ENCODE assay signal across 8 cellular contexts in genomic region chr14:104976198-104977007, GRCh38. TPM values are rescaled to one million over a fixed set of nuclear protein-coding genes. Genes with fewer than 3 reads are reported as not detected.
DNase-seq lines count a peak whose midpoint lies in the region; ATAC-seq, FAIRE-seq and TF ChIP-seq lines count a peak whose summit lies in the region.

No MANE protein-coding gene starts in this region.

- WGBS in HepG2 (ENCODE audit: low lambda C conversion rate) = 49% methylated on average over 10 of the region's 21 CpGs

- peak overlapping the region; percentile 52 for H3K4me2 ChIP-seq in HepG2 (ENCODE audit: low read depth, low read length)

- H3K4me1 ChIP-seq in HepG2 (ENCODE audit: insufficient read depth, low read length) = peaks cover 53% of the 10 kb centered on the region

- DNase-seq in NCI-H345 treated with DMSO at 0.1 percent for 48 hours (lab: John Stamatoyannopoulos, UW; ENCODE audit: unreplicated experiment) (peak; percentile 13), cerebellum (ENCODE audit: low spot score) (peak; percentile 41), HepG2 (ENCODE audit: low spot score) (peak; percentile 66)
- DNase-seq in activated CD4-positive, alpha-beta T cell treated with anti-CD3 and anti-CD28 coated beads for 48 hours = peak; percentile 92
- peak; percentile 75 to 85 (median 81) for DNase-seq in stimulated activated CD4-positive, alpha-beta T cell treated with anti-CD3 and anti-CD28 coated beads, TNF-alpha, amount 100 ng/mL, for 24 hours (ENCODE audit: low read depth in 3 of 3)

- TF ChIP-seq CTCF in C4-2B (conservative IDR thresholded peaks at IDR 0.05) = peak; percentile 97
- TF ChIP-seq CTCF in HepG2 (CRISPR knock-in tag; IDR thresholded peaks at IDR 0.05) = peak; percentile 97

- no peaks in the 10 kb centered on the region for H3K36me3 ChIP-seq in HepG2 (replicated peaks in 1 of 2; ENCODE audit: control insufficient read depth in 1 of 2, insufficient read depth in 2 of 2, low read length in 2 of 2)

- no peak for TF ChIP-seq POLR2A in HepG2 (IDR thresholded peaks at IDR 0.05; ENCODE audit: insufficient read depth in 1 of 2, low read depth in 2 of 2, low read length in 2 of 2)

- ATAC-seq in GM21723 (IDR thresholded peaks at IDR 0.05; ENCODE audit: unreplicated experiment) = peak; percentile 49
- peak; percentile 74 for ATAC-seq in HepG2
- ATAC-seq in HG02981 (IDR thresholded peaks at IDR 0.05; ENCODE audit: unreplicated experiment) = no peak

- H3K27me3 ChIP-seq in HepG2 (ENCODE audit: control insufficient read depth in 1 of 2, insufficient read depth in 2 of 2, low read length in 2 of 2) = peaks cover 12 to 82% of the 10 kb centered on the region in 2 experiments

- H3K4me3 ChIP-seq in HepG2 (replicated peaks in 1 of 3; ENCODE audit: insufficient read depth in 1 of 3, low read depth in 2 of 3, low read length in 3 of 3) = peak overlapping the region in 1 of 3 experiments; percentile 42; a peak in 1 of 6 replicates

- peak; percentile 66 for FAIRE-seq in HepG2 (lab: Jason Lieb, UNC)

- H3K27ac ChIP-seq in C4-2B (no peak overlapping the region), HepG2 (ENCODE audit: extremely low read length, insufficient read depth, low read length) (no peak overlapping the region)

- no peaks in the 10 kb centered on the region for H3K79me2 ChIP-seq in HepG2 (ENCODE audit: insufficient read depth, low read length)

- intact Hi-C loops in HepG2 (cut with micrococcal nuclease; ENCODE audit: unreplicated experiment) = loop anchor here (1.0 to 5.0 kb wide), 2 partner anchors 46 to 69 kb away; partner anchors contain the start of gene CDCA4

- in situ Hi-C loops in HepG2 (cut with HindIII; ENCODE audit: extremely low pct_ligation_motif_present, low pct_unique_long_range_greater_than_20kb) = no loop called here

- peak; percentile 96 for TF ChIP-seq RAD21 in HepG2 (CRISPR knock-in tag; IDR thresholded peaks at IDR 0.05)

- BruUV-seq in HepG2 (replicated peaks; lab: Mats Ljungman, UMichigan) = no TSS peak

- no peaks in the 10 kb centered on the region for H4K20me1 ChIP-seq in HepG2 (ENCODE audit: insufficient read depth, low read length)

- H2AFZ ChIP-seq in HepG2 (ENCODE audit: low read length) = no peak overlapping the region

- no peak overlapping the region for H3K9ac ChIP-seq in HepG2 (ENCODE audit: insufficient read depth, low read depth, low read length)

- POLR2A ChIA-PET in HepG2 (lab: Yijun Ruan, JAX) = interaction anchor here (1.7 kb wide), 1 partner anchor 45 kb away, joined by 5 read pairs; the partner anchor contains the start of gene CDCA4

- CTCF ChIA-PET in HepG2 (lab: Yijun Ruan, JAX; ENCODE audit: low intra/inter-chr PET ratio, low total read pairs) = interaction anchor here (1.4 to 6.7 kb wide), 2 partner anchors 69 to 110 kb away, joined by 4 to 146 read pairs; no protein-coding TSS in a partner anchor

- H3K9me3 ChIP-seq in HepG2 (ENCODE audit: low read length) = no peaks in the 10 kb centered on the region

- TF ChIP-seq EP300 in HepG2 (IDR thresholded peaks at IDR 0.05; ENCODE audit: low read depth in 2 of 2, low read length in 2 of 2) (no peak), HepG2 (CRISPR knock-in tag; IDR thresholded peaks at IDR 0.05; ENCODE audit: borderline replicate concordance) (no peak)

RNA-seq across cellular contexts. Expression of gene AHNAK2, which starts 1.8 kb away (rescaled TPM):
- total RNA-seq in cerebellum (10.6 TPM), HepG2 (2016; rRNA removed; fragmentation: Illumina TruSeq; extraction: Trizol) (0.15 and 0.18 TPM in 2 replicates)
- not detected in 2 replicates for total RNA-seq in HepG2 (2016; cell fraction: cytosol; rRNA removed; fragmentation: Illumina TruSeq; extraction: Trizol; ENCODE audit: low read depth)
- total RNA-seq in HepG2 (2016; cell fraction: insoluble cytoplasmic fraction; rRNA removed; fragmentation: Illumina TruSeq; extraction: Trizol) = 0.10 and 0.11 TPM in 2 replicates
- total RNA-seq in HepG2 (2016; cell fraction: membrane; rRNA removed; fragmentation: Illumina TruSeq; extraction: Trizol) = 0.06 and 0.07 TPM in 2 replicates
- 0.53 and 0.68 TPM in 2 replicates for total RNA-seq in HepG2 (2016; cell fraction: nucleus; rRNA removed; fragmentation: Illumina TruSeq; extraction: Trizol)
- polyA plus RNA-seq in HepG2 (2011; rRNA removed) = 0.10 and 0.11 TPM in 2 replicates
- polyA plus RNA-seq in HepG2 (2011; cell fraction: cytosol; rRNA removed) = 0.08 and 0.09 TPM in 2 replicates
- polyA plus RNA-seq in HepG2 (2011; cell fraction: nucleus; rRNA removed) = 0.28 and 0.37 TPM in 2 replicates
- polyA plus RNA-seq in HepG2 (2012) = 0.04 TPM in 2 replicates
- polyA plus RNA-seq in HepG2 (2016; cell fraction: cytosol; fragmentation: Illumina TruSeq; extraction: Trizol; ENCODE audit: low read depth) = not detected in 2 replicates
- 0.07 and 0.11 TPM in 2 replicates for polyA plus RNA-seq in HepG2 (2016; cell fraction: insoluble cytoplasmic fraction; fragmentation: Illumina TruSeq; extraction: Trizol; ENCODE audit: low read depth)
- polyA plus RNA-seq in HepG2 (2016; cell fraction: membrane; fragmentation: Illumina TruSeq; extraction: Trizol; ENCODE audit: low read depth) = not detected in 2 replicates
- 0.57 and 0.65 TPM in 2 replicates for polyA plus RNA-seq in HepG2 (2016; cell fraction: nucleus; fragmentation: Illumina TruSeq; extraction: Trizol; ENCODE audit: insufficient read depth, low read depth)
- polyA minus RNA-seq in HepG2 (2011; rRNA and poly(A)+ RNA removed; ENCODE audit: low replicate concordance) = 0.34 and 31.9 TPM in 2 replicates
- 0.30 and 0.35 TPM in 2 replicates for polyA minus RNA-seq in HepG2 (2011; cell fraction: cytosol; rRNA and poly(A)+ RNA removed)
- 0.39 and 0.62 TPM in 2 replicates for polyA minus RNA-seq in HepG2 (2011; cell fraction: nucleus; rRNA and poly(A)+ RNA removed)

RNA-seq across cellular contexts. Expression of gene CLBA1, which starts 9.2 kb away (rescaled TPM):
- total RNA-seq in cerebellum (7.5 TPM), HepG2 (2016; rRNA removed; fragmentation: Illumina TruSeq; extraction: Trizol) (1.4 and 1.5 TPM in 2 replicates)
- 0.44 and 0.71 TPM in 2 replicates for total RNA-seq in HepG2 (2016; cell fraction: cytosol; rRNA removed; fragmentation: Illumina TruSeq; extraction: Trizol; ENCODE audit: low read depth)
- 1.4 and 1.7 TPM in 2 replicates for total RNA-seq in HepG2 (2016; cell fraction: insoluble cytoplasmic fraction; rRNA removed; fragmentation: Illumina TruSeq; extraction: Trizol)
- total RNA-seq in HepG2 (2016; cell fraction: membrane; rRNA removed; fragmentation: Illumina TruSeq; extraction: Trizol) = 0.99 and 1.0 TPM in 2 replicates
- total RNA-seq in HepG2 (2016; cell fraction: nucleus; rRNA removed; fragmentation: Illumina TruSeq; extraction: Trizol) = 1.7 and 2.1 TPM in 2 replicates
- 1.2 and 1.3 TPM in 2 replicates for polyA plus RNA-seq in HepG2 (2011; rRNA removed)
- polyA plus RNA-seq in HepG2 (2011; cell fraction: cytosol; rRNA removed) = 0.75 and 0.95 TPM in 2 replicates
- 2.8 and 3.0 TPM in 2 replicates for polyA plus RNA-seq in HepG2 (2011; cell fraction: nucleus; rRNA removed)
- polyA plus RNA-seq in HepG2 (2012) = 0.49 and 0.51 TPM in 2 replicates
- 0.28 and 0.33 TPM in 2 replicates for polyA plus RNA-seq in HepG2 (2016; cell fraction: cytosol; fragmentation: Illumina TruSeq; extraction: Trizol; ENCODE audit: low read depth)
- polyA plus RNA-seq in HepG2 (2016; cell fraction: insoluble cytoplasmic fraction; fragmentation: Illumina TruSeq; extraction: Trizol; ENCODE audit: low read depth) = 1.3 and 1.7 TPM in 2 replicates
- polyA plus RNA-seq in HepG2 (2016; cell fraction: membrane; fragmentation: Illumina TruSeq; extraction: Trizol; ENCODE audit: low read depth) = 0.65 and 0.66 TPM in 2 replicates
- 1.8 and 3.1 TPM in 2 replicates for polyA plus RNA-seq in HepG2 (2016; cell fraction: nucleus; fragmentation: Illumina TruSeq; extraction: Trizol; ENCODE audit: insufficient read depth, low read depth)
- polyA minus RNA-seq in HepG2 (2011; rRNA and poly(A)+ RNA removed; ENCODE audit: low replicate concordance) = 0.44 and 7.1 TPM in 2 replicates
- 1.1 TPM in 1 of 2 replicates, not detected in the other for polyA minus RNA-seq in HepG2 (2011; cell fraction: cytosol; rRNA and poly(A)+ RNA removed)
- polyA minus RNA-seq in HepG2 (2011; cell fraction: nucleus; rRNA and poly(A)+ RNA removed) = 0.90 and 1.1 TPM in 2 replicates

RNA-seq across cellular contexts. Expression of gene CDCA4, which starts 44.5 kb away (rescaled TPM):
- total RNA-seq in cerebellum (15.6 TPM), HepG2 (2016; rRNA removed; fragmentation: Illumina TruSeq; extraction: Trizol) (42.1 and 43.1 TPM in 2 replicates)
- total RNA-seq in HepG2 (2016; cell fraction: cytosol; rRNA removed; fragmentation: Illumina TruSeq; extraction: Trizol; ENCODE audit: low read depth) = 9.0 and 12.4 TPM in 2 replicates
- total RNA-seq in HepG2 (2016; cell fraction: insoluble cytoplasmic fraction; rRNA removed; fragmentation: Illumina TruSeq; extraction: Trizol) = 41.3 and 41.8 TPM in 2 replicates
- total RNA-seq in HepG2 (2016; cell fraction: membrane; rRNA removed; fragmentation: Illumina TruSeq; extraction: Trizol) = 34.3 and 35.7 TPM in 2 replicates
- total RNA-seq in HepG2 (2016; cell fraction: nucleus; rRNA removed; fragmentation: Illumina TruSeq; extraction: Trizol) = 19.4 and 21.5 TPM in 2 replicates
- 17.7 and 19.7 TPM in 2 replicates for polyA plus RNA-seq in HepG2 (2011; rRNA removed)
- 13.7 and 20.7 TPM in 2 replicates for polyA plus RNA-seq in HepG2 (2011; cell fraction: cytosol; rRNA removed)
- 8.9 and 10.9 TPM in 2 replicates for polyA plus RNA-seq in HepG2 (2011; cell fraction: nucleus; rRNA removed)
- 11.9 and 18.4 TPM in 2 replicates for polyA plus RNA-seq in HepG2 (2012)
- polyA plus RNA-seq in HepG2 (2016; cell fraction: cytosol; fragmentation: Illumina TruSeq; extraction: Trizol; ENCODE audit: low read depth) = 7.6 and 8.1 TPM in 2 replicates
- polyA plus RNA-seq in HepG2 (2016; cell fraction: insoluble cytoplasmic fraction; fragmentation: Illumina TruSeq; extraction: Trizol; ENCODE audit: low read depth) = 44.8 and 50.0 TPM in 2 replicates
- 24.5 and 25.1 TPM in 2 replicates for polyA plus RNA-seq in HepG2 (2016; cell fraction: membrane; fragmentation: Illumina TruSeq; extraction: Trizol; ENCODE audit: low read depth)
- 33.7 and 34.8 TPM in 2 replicates for polyA plus RNA-seq in HepG2 (2016; cell fraction: nucleus; fragmentation: Illumina TruSeq; extraction: Trizol; ENCODE audit: insufficient read depth, low read depth)
- polyA minus RNA-seq in HepG2 (2011; rRNA and poly(A)+ RNA removed; ENCODE audit: low replicate concordance) = 30.0 and 31.4 TPM in 2 replicates
- polyA minus RNA-seq in HepG2 (2011; cell fraction: cytosol; rRNA and poly(A)+ RNA removed) = 11.2 and 15.5 TPM in 2 replicates
- polyA minus RNA-seq in HepG2 (2011; cell fraction: nucleus; rRNA and poly(A)+ RNA removed) = 6.6 and 8.0 TPM in 2 replicates

RNA-seq across cellular contexts. Expression of gene PLD4, which starts 51.7 kb away (rescaled TPM):
- 3.9 TPM for total RNA-seq in cerebellum
- total RNA-seq in HepG2 (2016; rRNA removed; fragmentation: Illumina TruSeq; extraction: Trizol) = not detected in 2 replicates
- not detected in 2 replicates for total RNA-seq in HepG2 (2016; cell fraction: cytosol; rRNA removed; fragmentation: Illumina TruSeq; extraction: Trizol; ENCODE audit: low read depth)
- not detected in 2 replicates for total RNA-seq in HepG2 (2016; cell fraction: insoluble cytoplasmic fraction; rRNA removed; fragmentation: Illumina TruSeq; extraction: Trizol)
- not detected in 2 replicates for total RNA-seq in HepG2 (2016; cell fraction: membrane; rRNA removed; fragmentation: Illumina TruSeq; extraction: Trizol)
- not detected in 2 replicates for total RNA-seq in HepG2 (2016; cell fraction: nucleus; rRNA removed; fragmentation: Illumina TruSeq; extraction: Trizol)
- polyA plus RNA-seq in HepG2 (2011; rRNA removed) = not detected in 2 replicates
- polyA plus RNA-seq in HepG2 (2011; cell fraction: cytosol; rRNA removed) = not detected in 2 replicates
- polyA plus RNA-seq in HepG2 (2011; cell fraction: nucleus; rRNA removed) = not detected in 2 replicates
- polyA plus RNA-seq in HepG2 (2012) = not detected in 2 replicates
- not detected in 2 replicates for polyA plus RNA-seq in HepG2 (2016; cell fraction: cytosol; fragmentation: Illumina TruSeq; extraction: Trizol; ENCODE audit: low read depth)
- not detected in 2 replicates for polyA plus RNA-seq in HepG2 (2016; cell fraction: insoluble cytoplasmic fraction; fragmentation: Illumina TruSeq; extraction: Trizol; ENCODE audit: low read depth)
- not detected in 2 replicates for polyA plus RNA-seq in HepG2 (2016; cell fraction: membrane; fragmentation: Illumina TruSeq; extraction: Trizol; ENCODE audit: low read depth)
- polyA plus RNA-seq in HepG2 (2016; cell fraction: nucleus; fragmentation: Illumina TruSeq; extraction: Trizol; ENCODE audit: insufficient read depth, low read depth) = not detected in 2 replicates
- 0.02 TPM in 1 of 2 replicates, not detected in the other for polyA minus RNA-seq in HepG2 (2011; rRNA and poly(A)+ RNA removed; ENCODE audit: low replicate concordance)
- polyA minus RNA-seq in HepG2 (2011; cell fraction: cytosol; rRNA and poly(A)+ RNA removed) = not detected in 2 replicates
- not detected in 2 replicates for polyA minus RNA-seq in HepG2 (2011; cell fraction: nucleus; rRNA and poly(A)+ RNA removed)

Comparison
In these comparisons a context has a peak if more than half of its experiments do, and no peak if none do; other contexts are left out.
1. DNase-seq: peak in every context shown above with its lines; median percentile 92 in activated CD4-positive, alpha-beta T cell treated with anti-CD3 and anti-CD28 coated beads for 48 hours; 81 in stimulated activated CD4-positive, alpha-beta T cell treated with anti-CD3 and anti-CD28 coated beads, TNF-alpha, amount 100 ng/mL, for 24 hours; 66 in HepG2; 41 in cerebellum; 13 in NCI-H345 treated with DMSO at 0.1 percent for 48 hours.